Comparison of ENCODE assay signal across 11 cellular contexts in genomic region chr20:17227669-17228623, GRCh38. TPM values are rescaled to one million over a fixed set of nuclear protein-coding genes. Genes with fewer than 3 reads are reported as not detected.
A peak's percentile ranks its signal among the peaks of the same experiment; 100 is the strongest.
DNase-seq lines count a peak whose midpoint lies in the region; ATAC-seq and TF ChIP-seq lines count a peak whose summit lies in the region.
"Had no signal": no experiment of that assay in that cellular context is flagged by ENCODE, and none has a peak within 500 bp of the region (broad histone marks: within the 10 kb centered on the region; RNA-seq: fewer than 3 reads in every experiment).

No MANE protein-coding gene starts in this region.

- intact Hi-C loops in upper lobe of right lung (cut with DNase I): no loop called here

- ATAC-seq in upper lobe of right lung: peak; percentile 18
- no peak for ATAC-seq in HG02970 (IDR thresholded peaks at IDR 0.05; ENCODE audit: low FRiP score, unreplicated experiment)
- ATAC-seq in activated CD4-positive, CD25-positive, alpha-beta regulatory T cell treated with anti-CD3 and anti-CD28 coated beads, Interleukin-2, amount 50 U/mL, for 24 hours: no peak
- ATAC-seq: activated naive CD8-positive, alpha-beta T cell treated with anti-CD3 and anti-CD28 coated beads, Interleukin-2, amount 50 U/mL, for 24 hours had no signal

- no peaks in the 10 kb centered on the region for H3K9me3 ChIP-seq in upper lobe of right lung

- H3K27me3 ChIP-seq in upper lobe of right lung: peaks cover 61% of the 10 kb centered on the region

- TF ChIP-seq CTCF in upper lobe of right lung (IDR thresholded peaks at IDR 0.05): no peak

- no peak overlapping the region for H3K27ac ChIP-seq in upper lobe of right lung

- DNase-seq in NCI-H82 (lab: John Stamatoyannopoulos, UW): peak; percentile 40
- DNase-seq in NCI-H82 treated with DMSO at 0.1 percent for 48 hours (lab: John Stamatoyannopoulos, UW; ENCODE audit: unreplicated experiment): no peak
- DNase-seq in amniotic epithelial cell (ENCODE audit: low read depth): peak; percentile 3
- DNase-seq in kidney tubule cell (ENCODE audit: low spot score): peak; percentile 11
- DNase-seq in upper lobe of right lung: peak; percentile 62
- no peak for DNase-seq in LoVo (ENCODE audit: low spot score)
- DNase-seq: activated naive CD8-positive, alpha-beta T cell treated with anti-CD3 and anti-CD28 coated beads, Interleukin-2, amount 50 U/mL, for 24 hours; AML-193 had no signal

- H3K4me3 ChIP-seq in upper lobe of right lung: peak overlapping the region; percentile 20
- H3K4me3 ChIP-seq: K562 had no signal

- no peaks in the 10 kb centered on the region for H3K36me3 ChIP-seq in upper lobe of right lung

- peaks cover 5% of the 10 kb centered on the region for H3K4me1 ChIP-seq in upper lobe of right lung

RNA-seq across cellular contexts. Expression of gene PCSK2, which starts 1.1 kb away (rescaled TPM):
- 17.7 TPM for total RNA-seq in upper lobe of right lung

Comparison
In these comparisons a context has a peak if more than half of its experiments do, and no peak if none do; other contexts are left out.
1. DNase-seq: peak in NCI-H82 (single experiment), amniotic epithelial cell (single experiment), kidney tubule cell (single experiment) and upper lobe of right lung (single experiment); none in NCI-H82 treated with DMSO at 0.1 percent for 48 hours (single experiment) and LoVo (single experiment).